ENCODE assay signal across 11 cellular contexts in genomic region chr9:97487107-97487506, GRCh38. TPM values are rescaled to one million over a fixed set of nuclear protein-coding genes. Genes with fewer than 3 reads are reported as not detected.
DNase-seq lines count a peak whose midpoint lies in the region; ATAC-seq and TF ChIP-seq lines count a peak whose summit lies in the region.
"Had no signal": no experiment of that assay in that cellular context is flagged by ENCODE, and none has a peak within 500 bp of the region (broad histone marks: within the 10 kb centered on the region; RNA-seq: fewer than 3 reads in every experiment).

No MANE protein-coding gene starts in this region.

- no peaks in the 10 kb centered on the region; the same call in 1 of the 2 replicates for H3K9me1 ChIP-seq in IMR-90 (ENCODE audit: insufficient read depth, low read length)

- no TSS peak for BruUV-seq in IMR-90 (replicated peaks; lab: Mats Ljungman, UMichigan)

- ATAC-seq in IMR-90 (ENCODE audit: low read depth), result no peak
- ATAC-seq in HG03432 (IDR thresholded peaks at IDR 0.05; ENCODE audit: unreplicated experiment), result no peak

- no peaks in the 10 kb centered on the region for H3K27me3 ChIP-seq in IMR-90 (ENCODE audit: control insufficient read depth, insufficient read depth, low read length)
- no peaks in the 10 kb centered on the region for H3K27me3 ChIP-seq in mesendoderm (ENCODE audit: insufficient read depth, low read length, poor library complexity)
- H3K27me3 ChIP-seq in HAP-1 (ENCODE audit: low read depth), result no peaks in the 10 kb centered on the region
- H3K27me3 ChIP-seq: SJSA1 had no signal

- peak; percentile 30 for DNase-seq in EL
- peak; percentile 41 for DNase-seq in IMR-90
- no peak for DNase-seq in astrocyte of the spinal cord (ENCODE audit: low read depth, low spot score)
- peak; percentile 27 for DNase-seq in mesendoderm
- DNase-seq in HAP-1 (ENCODE audit: low spot score in 2 of 2), result no peak
- no peak for DNase-seq in NK-92 treated with Interleukin-12 subunit alpha and Interleukin-12 subunit beta, amount 100 ng/mL, for 24 hours (lab: John Stamatoyannopoulos, UW)
- DNase-seq: anterior cingulate cortex; NCI-H146; stimulated activated naive CD4-positive, alpha-beta T cell treated with Interleukin-2 at 50 U/mL for 16 hours had no signal

- H3K4me1 ChIP-seq in IMR-90 (ENCODE audit: control insufficient read depth, insufficient read depth, low read length), result peaks cover 8% of the 10 kb centered on the region
- no peaks in the 10 kb centered on the region for H3K4me1 ChIP-seq in mesendoderm (ENCODE audit: control insufficient read depth, low read depth, low read length)
- H3K4me1 ChIP-seq in HAP-1, result no peaks in the 10 kb centered on the region
- H3K4me1 ChIP-seq: SJSA1 had no signal

- H3K27ac ChIP-seq in IMR-90 (ENCODE audit: insufficient read depth, low read length) (no peak overlapping the region), mesendoderm (ENCODE audit: low read depth, low read length) (no peak overlapping the region)
- H3K27ac ChIP-seq: SJSA1 had no signal

- H2AFZ ChIP-seq in IMR-90 (replicated peaks; ENCODE audit: low read length, poor library complexity), result no peak overlapping the region

- H3K4ac ChIP-seq in IMR-90 (ENCODE audit: low read depth, low read length) (no peak overlapping the region), mesendoderm (ENCODE audit: low read depth, low read length) (no peak overlapping the region)

- H2BK20ac ChIP-seq in IMR-90 (ENCODE audit: low read depth, low read length), result no peak overlapping the region

- no peaks in the 10 kb centered on the region for H4K20me1 ChIP-seq in IMR-90 (ENCODE audit: insufficient read depth, low read length)

- no peak overlapping the region for H2BK15ac ChIP-seq in IMR-90 (ENCODE audit: low read depth, low read length)
- no peak overlapping the region for H2BK15ac ChIP-seq in mesendoderm (replicated peaks; ENCODE audit: low read depth)

- H3K4me2 ChIP-seq in IMR-90 (ENCODE audit: low read depth, low read length) (no peak overlapping the region), mesendoderm (ENCODE audit: low read length) (no peak overlapping the region)

- H4K91ac ChIP-seq in IMR-90 (ENCODE audit: insufficient read depth, low read depth, low read length), result no peak overlapping the region

- no peak overlapping the region for H3K4me3 ChIP-seq in IMR-90 (ENCODE audit: insufficient read depth, low read depth, low read length)
- no peak overlapping the region for H3K4me3 ChIP-seq in astrocyte of the spinal cord (ENCODE audit: low read depth, low read length)
- H3K4me3 ChIP-seq in mesendoderm (ENCODE audit: low read length), result no peak overlapping the region
- H3K4me3 ChIP-seq in HAP-1, result no peak overlapping the region
- H3K4me3 ChIP-seq: SJSA1 had no signal

- H2BK5ac ChIP-seq in IMR-90 (ENCODE audit: low read depth, low read length, poor library complexity, severe bottlenecking), result no peak overlapping the region
- H2BK5ac ChIP-seq in mesendoderm (ENCODE audit: low read length), result no peak overlapping the region

- TF ChIP-seq RAD21 in IMR-90 (IDR thresholded peaks at IDR 0.05; ENCODE audit: low read length), result no peak

- no peak overlapping the region for H3K56ac ChIP-seq in IMR-90 (ENCODE audit: extremely low read depth, insufficient read depth, low read length)
- H3K56ac ChIP-seq in mesendoderm (ENCODE audit: low read length), result no peak overlapping the region

- no peak overlapping the region for H3K18ac ChIP-seq in IMR-90 (ENCODE audit: low read depth, low read length)
- H3K18ac ChIP-seq in mesendoderm (ENCODE audit: low read length), result no peak overlapping the region

- TF ChIP-seq CTCF in IMR-90 (conservative IDR thresholded peaks at IDR 0.05; ENCODE audit: low read depth, low read length) (peak; percentile 27; the same call in 1 of the 2 replicates), astrocyte of the spinal cord (IDR thresholded peaks at IDR 0.05; ENCODE audit: low read depth, low read length) (peak; percentile 48)

- H3K9me3 ChIP-seq in IMR-90 (ENCODE audit: control insufficient read depth, insufficient read depth, low read length) (peaks cover 5% of the 10 kb centered on the region), HAP-1 (no peaks in the 10 kb centered on the region)
- H3K9me3 ChIP-seq: SJSA1 had no signal

- H2BK120ac ChIP-seq in IMR-90 (ENCODE audit: low read depth, low read length), result no peak overlapping the region
- no peak overlapping the region for H2BK120ac ChIP-seq in mesendoderm (ENCODE audit: low read depth, low read length)

- CTCF ChIA-PET in IMR-90 (lab: Yijun Ruan, JAX), result interaction anchor here (0.6 to 2.4 kb wide), 6 partner anchors 8 to 112 kb away, joined by 3 to 8 read pairs (median 6); partner anchors contain the start of gene TMOD1

- in situ Hi-C loops in IMR-90 (cut with MboI; ENCODE audit: low sequenced_read_pairs), result no loop called here
- in situ Hi-C loops in astrocyte of the spinal cord (cut with HindIII; ENCODE audit: low sequenced_read_pairs), result no loop called here
- in situ Hi-C loops in HAP-1 (cut with MboI; ENCODE audit: low sequenced_read_pairs), result no loop called here

- no peak overlapping the region for H2AK5ac ChIP-seq in IMR-90 (ENCODE audit: low read depth, low read length)
- no peak overlapping the region for H2AK5ac ChIP-seq in mesendoderm (ENCODE audit: low read length)

- H4K5ac ChIP-seq in IMR-90 (ENCODE audit: low read depth, low read length) (no peak overlapping the region), mesendoderm (ENCODE audit: low read length) (no peak overlapping the region)

- H3K79me1 ChIP-seq in IMR-90 (ENCODE audit: low read depth in 1 of 2, low read length in 2 of 2) (no peaks in the 10 kb centered on the region), mesendoderm (ENCODE audit: low read length) (no peaks in the 10 kb centered on the region)

- TF ChIP-seq POLR2A in IMR-90 (IDR thresholded peaks at IDR 0.05; ENCODE audit: low read depth, low read length), result no peak

- H4K8ac ChIP-seq in IMR-90 (ENCODE audit: low read depth in 2 of 2, low read length in 2 of 2), result no peak overlapping the region
- no peak overlapping the region for H4K8ac ChIP-seq in mesendoderm (ENCODE audit: low read depth, low read length)

- H3K36me3 ChIP-seq in IMR-90 (ENCODE audit: control insufficient read depth, insufficient read depth, low read length), result peaks cover 5% of the 10 kb centered on the region
- peaks cover 2% of the 10 kb centered on the region for H3K36me3 ChIP-seq in mesendoderm (ENCODE audit: control insufficient read depth, insufficient read depth, low read length)
- H3K36me3 ChIP-seq in HAP-1 (replicated peaks), result no peaks in the 10 kb centered on the region
- H3K36me3 ChIP-seq: SJSA1 had no signal

- H3K23ac ChIP-seq in IMR-90 (ENCODE audit: low read depth, low read length) (no peak overlapping the region), mesendoderm (ENCODE audit: low read length) (no peak overlapping the region)

- H2AK9ac ChIP-seq in IMR-90 (replicated peaks; ENCODE audit: low read depth, low read length, poor library complexity), result no peak overlapping the region

- dilution Hi-C loops in IMR-90 (cut with HindIII; ENCODE audit: low sequenced_read_pairs, unreplicated experiment), result no loop called here

- H3K79me2 ChIP-seq in mesendoderm (ENCODE audit: control insufficient read depth, insufficient read depth, low read length), result no peaks in the 10 kb centered on the region

- POLR2A ChIA-PET in IMR-90 (lab: Charles Lee; ENCODE audit: unreplicated experiment), result no interaction called here

- H3K9ac ChIP-seq in IMR-90 (ENCODE audit: low read depth, low read length) (no peak overlapping the region), mesendoderm (ENCODE audit: low read length) (no peak overlapping the region)

- intact Hi-C loops in IMR-90 (cut with micrococcal nuclease), result no loop called here

- WGBS in IMR-90 (ENCODE audit: extremely low coverage in 2 of 2, insufficient read length in 1 of 2), 2 experiments, result 83% methylated on average over 1 of the region's 2 CpGs; no CpG with 5 or more reads in 1 of the 2 experiments
- no CpG with 5 or more reads among the region's 2 CpGs for WGBS in mesendoderm (ENCODE audit: extremely low coverage, insufficient coverage, low lambda C conversion rate)

- H3K14ac ChIP-seq in IMR-90 (replicated peaks; ENCODE audit: low read depth, low read length), result no peak overlapping the region

TF ChIP-seq in IMR-90, 13 proteins besides CTCF, POLR2A, EP300 and RAD21 (continues in another document):
- no peak for TF ChIP-seq NFE2L2 (IDR thresholded peaks at IDR 0.05; ENCODE audit: low read depth, low read length)
- no peak for TF ChIP-seq MAZ (IDR thresholded peaks at IDR 0.05; ENCODE audit: borderline replicate concordance, low read depth, low read length)
- no peak for TF ChIP-seq CEBPB (IDR thresholded peaks at IDR 0.05; ENCODE audit: low read depth, low read length)
- no peak for TF ChIP-seq SMC3 (IDR thresholded peaks at IDR 0.05; ENCODE audit: low read depth, low read length)
- no peak for TF ChIP-seq CHD1 (IDR thresholded peaks at IDR 0.05; ENCODE audit: low read depth, low read length)
- TF ChIP-seq USF2 (IDR thresholded peaks at IDR 0.05; ENCODE audit: low read depth, low read length), result no peak
- no peak for TF ChIP-seq MXI1 (IDR thresholded peaks at IDR 0.05; ENCODE audit: borderline replicate concordance, low read depth, low read length)
- no peak for TF ChIP-seq FOS (IDR thresholded peaks at IDR 0.05; ENCODE audit: low read depth, low read length)
- no peak for TF ChIP-seq BHLHE40 (IDR thresholded peaks at IDR 0.05; ENCODE audit: low read depth, low read length)
- TF ChIP-seq RFX5 (IDR thresholded peaks at IDR 0.05; ENCODE audit: low read depth, low read length), result no peak
- no peak for TF ChIP-seq RCOR1 (IDR thresholded peaks at IDR 0.05; ENCODE audit: insufficient replicate concordance, low read length)

RNA-seq across cellular contexts. Expression of gene TMOD1, which starts 14.4 kb away (rescaled TPM):
- 0.18 and 0.28 TPM in 2 replicates for total RNA-seq in IMR-90 (2012; rRNA removed)
- polyA plus RNA-seq in IMR-90 (2012; rRNA removed), result 0.19 and 0.38 TPM in 2 replicates
- 0.16 and 0.26 TPM in 2 replicates for polyA plus RNA-seq in IMR-90 (2012; cell fraction: cytosol; rRNA removed)
- polyA plus RNA-seq in IMR-90 (2012; cell fraction: nucleus; rRNA removed; ENCODE audit: low replicate concordance), result 0.10 and 0.66 TPM in 2 replicates
- 0.53 TPM for polyA plus RNA-seq in mesendoderm (2013, experiment 1 of 2)
- 0.62 TPM for polyA plus RNA-seq in mesendoderm (2013, experiment 2 of 2)
- total RNA-seq: SJSA1 had no signal

Comparison
In these comparisons a context has a peak if more than half of its experiments do, and no peak if none do; other contexts are left out.
1. DNase-seq: peak in EL (single experiment), IMR-90 (single experiment) and mesendoderm (single experiment); none in astrocyte of the spinal cord (single experiment), HAP-1 (0 of 2) and NK-92 treated with Interleukin-12 subunit alpha and Interleukin-12 subunit beta, amount 100 ng/mL, for 24 hours (single experiment).